In genomic region chr5:96468956-96469355, GRCh38 we compare ENCODE assay signal across 21 cellular contexts.
DNase-seq lines count a peak whose midpoint lies in the region; ATAC-seq lines count a peak whose summit lies in the region.
"Had no signal": no experiment of that assay in that cellular context is flagged by ENCODE, and none has a peak within 500 bp of the region (broad histone marks: within the 10 kb centered on the region; RNA-seq: fewer than 3 reads in every experiment).

No MANE protein-coding gene starts in this region.

- DNase-seq in NCI-H2107 treated with DMSO at 0.1 percent for 48 hours (lab: John Stamatoyannopoulos, UW; ENCODE audit: unreplicated experiment), result peak; percentile 54
- no peak for DNase-seq in NCI-H2107 (lab: John Stamatoyannopoulos, UW)
- peak; percentile 80 for DNase-seq in SHP77 treated with DMSO at 0.1 percent for 48 hours (lab: John Stamatoyannopoulos, UW)
- DNase-seq in kidney glomerular epithelial cell (lab: John Stamatoyannopoulos, UW), result peak; percentile 20
- no peak for DNase-seq in anterior cingulate cortex (lab: John Stamatoyannopoulos, UW)
- no peak for DNase-seq in cerebellar cortex (ENCODE audit: low spot score)
- DNase-seq: Calu3; CD8-positive, alpha-beta T cell; DMS79; HCEC 1CT; Kasumi-1; MM.1S; NCI-H1105; NCI-H187 treated with DMSO at 0.1 percent for 48 hours; NCI-H510A; NCI-H748 treated with DMSO at 0.1 percent for 48 hours; OCI-M1; SIG-M5 had no signal

- no peak for ATAC-seq in GM21737 (IDR thresholded peaks at IDR 0.05; ENCODE audit: unreplicated experiment)
- ATAC-seq: CD8-positive, alpha-beta T cell; GM23338; SK-N-SH treated with all-trans-retinoic acid at 6 μM for 48 hours had no signal

Comparison
In these comparisons a context has a peak if more than half of its experiments do, and no peak if none do; other contexts are left out.
1. DNase-seq: peak in NCI-H2107 treated with DMSO at 0.1 percent for 48 hours (single experiment), SHP77 treated with DMSO at 0.1 percent for 48 hours (single experiment) and kidney glomerular epithelial cell (single experiment); none in NCI-H2107 (single experiment), anterior cingulate cortex (0 of 58) and cerebellar cortex (single experiment).